In the genomic region with DNA sequence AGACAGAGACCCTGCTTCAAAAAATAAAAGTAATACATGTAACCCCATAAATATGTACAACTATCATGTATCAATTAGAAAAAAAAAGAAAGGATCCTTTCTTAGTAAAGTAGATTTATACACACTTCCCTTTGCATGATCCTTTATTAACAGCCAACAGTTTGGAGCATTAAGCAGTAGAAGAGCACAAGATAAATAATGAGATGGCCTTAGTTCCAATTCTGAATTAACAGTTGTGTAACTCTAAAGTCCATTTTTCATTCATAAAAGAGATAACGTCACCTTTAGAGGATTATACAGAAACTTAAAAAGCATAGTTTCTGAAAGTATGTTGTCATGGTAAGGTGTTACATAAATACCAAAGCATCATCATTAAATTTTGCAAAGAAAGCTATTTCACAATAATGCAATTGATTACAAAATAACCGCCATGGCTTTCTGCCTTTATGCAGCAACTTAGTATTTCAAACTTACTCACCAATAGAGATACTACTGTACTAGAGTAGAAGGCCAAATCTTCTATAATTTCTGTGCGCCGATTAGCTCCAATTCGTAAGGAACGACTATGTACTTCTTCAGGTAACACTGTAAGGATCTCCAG, we compare ENCODE assay signal across 1 cellular context.
TF ChIP-seq lines count a peak whose summit lies in the region.

No MANE protein-coding gene starts in this region.

TF ChIP-seq in A549, 52 proteins besides CTCF, POLR2A, EP300 and RAD21 (continued from another document):
- no peak for TF ChIP-seq REST (IDR thresholded peaks at IDR 0.05)
- TF ChIP-seq FOSB (CRISPR knock-in tag; IDR thresholded peaks at IDR 0.05): no peak
- TF ChIP-seq SREBF2 (IDR thresholded peaks at IDR 0.05): no peak
- no peak for TF ChIP-seq MAFK (IDR thresholded peaks at IDR 0.05; ENCODE audit: partially characterized antibody)
- TF ChIP-seq TP53 (CRISPR knock-in tag; IDR thresholded peaks at IDR 0.05): no peak
- TF ChIP-seq, protein P1, sequence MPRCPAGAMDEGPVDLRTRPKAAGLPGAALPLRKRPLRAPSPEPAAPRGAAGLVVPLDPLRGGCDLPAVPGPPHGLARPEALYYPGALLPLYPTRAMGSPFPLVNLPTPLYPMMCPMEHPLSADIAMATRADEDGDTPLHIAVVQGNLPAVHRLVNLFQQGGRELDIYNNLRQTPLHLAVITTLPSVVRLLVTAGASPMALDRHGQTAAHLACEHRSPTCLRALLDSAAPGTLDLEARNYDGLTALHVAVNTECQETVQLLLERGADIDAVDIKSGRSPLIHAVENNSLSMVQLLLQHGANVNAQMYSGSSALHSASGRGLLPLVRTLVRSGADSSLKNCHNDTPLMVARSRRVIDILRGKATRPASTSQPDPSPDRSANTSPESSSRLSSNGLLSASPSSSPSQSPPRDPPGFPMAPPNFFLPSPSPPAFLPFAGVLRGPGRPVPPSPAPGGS (IDR thresholded peaks at IDR 0.05): no peak
- TF ChIP-seq, protein P2, sequence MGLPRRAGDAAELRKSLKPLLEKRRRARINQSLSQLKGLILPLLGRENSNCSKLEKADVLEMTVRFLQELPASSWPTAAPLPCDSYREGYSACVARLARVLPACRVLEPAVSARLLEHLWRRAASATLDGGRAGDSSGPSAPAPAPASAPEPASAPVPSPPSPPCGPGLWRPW (IDR thresholded peaks at IDR 0.05): no peak
- no peak for TF ChIP-seq BHLHE40 (IDR thresholded peaks at IDR 0.05; ENCODE audit: low read depth, low read length)
- TF ChIP-seq CHD4 (IDR thresholded peaks at IDR 0.05; ENCODE audit: borderline replicate concordance): no peak
- no peak for TF ChIP-seq JUNB (IDR thresholded peaks at IDR 0.05)
- no peak for TF ChIP-seq KDM5A (IDR thresholded peaks at IDR 0.05)
- TF ChIP-seq SMC3 (IDR thresholded peaks at IDR 0.05): no peak
- TF ChIP-seq, protein P3, sequence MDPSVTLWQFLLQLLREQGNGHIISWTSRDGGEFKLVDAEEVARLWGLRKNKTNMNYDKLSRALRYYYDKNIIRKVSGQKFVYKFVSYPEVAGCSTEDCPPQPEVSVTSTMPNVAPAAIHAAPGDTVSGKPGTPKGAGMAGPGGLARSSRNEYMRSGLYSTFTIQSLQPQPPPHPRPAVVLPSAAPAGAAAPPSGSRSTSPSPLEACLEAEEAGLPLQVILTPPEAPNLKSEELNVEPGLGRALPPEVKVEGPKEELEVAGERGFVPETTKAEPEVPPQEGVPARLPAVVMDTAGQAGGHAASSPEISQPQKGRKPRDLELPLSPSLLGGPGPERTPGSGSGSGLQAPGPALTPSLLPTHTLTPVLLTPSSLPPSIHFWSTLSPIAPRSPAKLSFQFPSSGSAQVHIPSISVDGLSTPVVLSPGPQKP (IDR thresholded peaks at IDR 0.05; ENCODE audit: low read depth, low read length): no peak
TF ChIP-seq in A549: peak in this region for 0.
